In genomic region chr1:153742411-153743142, GRCh38 we compare ENCODE assay signal across 9 cellular contexts. TPM values are rescaled to one million over a fixed set of nuclear protein-coding genes. Genes with fewer than 3 reads are reported as not detected.
A peak's percentile ranks its signal among the peaks of the same experiment; 100 is the strongest.
DNase-seq lines count a peak whose midpoint lies in the region; ATAC-seq, FAIRE-seq and TF ChIP-seq lines count a peak whose summit lies in the region.
"Had no signal": no experiment of that assay in that cellular context is flagged by ENCODE, and none has a peak within 500 bp of the region (broad histone marks: within the 10 kb centered on the region; RNA-seq: fewer than 3 reads in every experiment).

No MANE protein-coding gene starts in this region.

- ATAC-seq in HG03460 (IDR thresholded peaks at IDR 0.05; ENCODE audit: unreplicated experiment) (peak; percentile 73), GM21526 (IDR thresholded peaks at IDR 0.05; ENCODE audit: low FRiP score, unreplicated experiment) (no peak)

- H3K4me3 Mint-ChIP-seq in MCF 10A (ENCODE audit: unreplicated experiment), result no peak overlapping the region

- dilution Hi-C loops in mammary epithelial cell (cut with HindIII; ENCODE audit: low sequenced_read_pairs), result no loop called here

- H3K14ac ChIP-seq in H1 (ENCODE audit: insufficient read length), result no peak overlapping the region

- intact Hi-C loops in MCF 10A (cut with micrococcal nuclease), result no loop called here
- intact Hi-C loops in mammary epithelial cell (cut with micrococcal nuclease), result no loop called here
- intact Hi-C loops in esophagus muscularis mucosa (cut with DNase I), result no loop called here

- H3K36me3 Mint-ChIP-seq in MCF 10A (ENCODE audit: insufficient read depth, unreplicated experiment), result peaks cover 84% of the 10 kb centered on the region

- H3K27ac Mint-ChIP-seq in MCF 10A (ENCODE audit: low read depth, unreplicated experiment), result peak overlapping the region; percentile 4

- H4K8ac ChIP-seq in H1 (ENCODE audit: extremely low read depth, insufficient read depth, low read length), result no peak overlapping the region

- no peak overlapping the region for H3K56ac ChIP-seq in H1 (replicated peaks; ENCODE audit: insufficient read length, low read depth, low read length)

- H3K4me2 ChIP-seq in mammary epithelial cell (ENCODE audit: insufficient read depth, low read depth, low read length), result no peak overlapping the region
- no peak overlapping the region for H3K4me2 ChIP-seq in H1 (ENCODE audit: insufficient read depth in 1 of 2, low read depth in 2 of 2, low read length in 2 of 2)

- peaks cover 23% of the 10 kb centered on the region for H3K36me3 ChIP-seq in mammary epithelial cell (ENCODE audit: insufficient read depth, low read length)
- H3K36me3 ChIP-seq in H1 (ENCODE audit: control insufficient read depth in 2 of 4, insufficient read depth in 4 of 4, low read length in 3 of 4), result peaks cover 9 to 44% (median 29%) of the 10 kb centered on the region in 4 experiments
- H3K36me3 ChIP-seq in tibial nerve, result peaks cover 0 to 87% (median 6%) of the 10 kb centered on the region in 3 donors
- H3K36me3 ChIP-seq in esophagus muscularis mucosa, result peaks cover 38 to 89% (median 77%) of the 10 kb centered on the region in 4 donors

- H3K4me3 ChIP-seq in mammary epithelial cell (replicated peaks in 1 of 3; ENCODE audit: insufficient read depth in 1 of 3, low read depth in 2 of 3, low read length in 3 of 3), result no peak overlapping the region
- no peak overlapping the region for H3K4me3 ChIP-seq in H1 (ENCODE audit: extremely low read depth in 1 of 4, insufficient read depth in 2 of 4, low read depth in 3 of 4, low read length in 4 of 4)
- no peak overlapping the region for H3K4me3 ChIP-seq in tibial nerve
- no peak overlapping the region for H3K4me3 ChIP-seq in esophagus muscularis mucosa

- POLR2A ChIA-PET in MCF 10A (lab: Yijun Ruan, JAX) (interaction anchor here (0.6 to 1.5 kb wide), 9 partner anchors 12 to 248 kb away, joined by 3 to 6 read pairs (median 4); partner anchors contain the start of genes INTS3, RPS27 and SLC27A3), H1 (lab: Charles Lee; ENCODE audit: partially characterized antibody) (interaction anchor here (1.0 to 5.2 kb wide), 9 partner anchors 11 to 248 kb away, joined by 3 to 60 read pairs (median 4); partner anchors contain the start of genes INTS3 and RPS27)

- H2BK120ac ChIP-seq in H1 (replicated peaks; ENCODE audit: low read depth, low read length), result no peak overlapping the region

- CTCF ChIA-PET in MCF 10A (lab: Yijun Ruan, JAX), result interaction anchor here (0.6 to 17.6 kb wide), 7 partner anchors 9 to 67 kb away, joined by 3 to 273 read pairs (median 3); partner anchors contain the start of genes ILF2 and NPR1
- CTCF ChIA-PET in mammary epithelial cell (lab: Charles Lee; ENCODE audit: low non-redundant PET), result no interaction called here
- CTCF ChIA-PET in H1 (lab: Charles Lee; ENCODE audit: partially characterized antibody), result interaction anchor here (0.6 to 2.8 kb wide), 4 partner anchors 11 to 923 kb away, joined by 3 to 9 read pairs (median 4); no protein-coding TSS in a partner anchor

- H3K9ac ChIP-seq in mammary epithelial cell (ENCODE audit: insufficient read depth, low read length) (no peak overlapping the region), H1 (replicated peaks in 1 of 4; ENCODE audit: extremely low read depth in 1 of 4, low read depth in 3 of 4, low read length in 3 of 4) (no peak overlapping the region)
- H3K9ac ChIP-seq: parathyroid adenoma had no signal

- no peak for TF ChIP-seq CTCF in MCF 10A (IDR thresholded peaks at IDR 0.05; ENCODE audit: unreplicated experiment)
- TF ChIP-seq CTCF in mammary epithelial cell (conservative IDR thresholded peaks at IDR 0.05 in 1 of 2, IDR thresholded peaks at IDR 0.05 in 1 of 2; ENCODE audit: extremely low read depth in 1 of 2, insufficient read depth in 1 of 2, low read depth in 1 of 2, low read length in 2 of 2), result no peak
- no peak for TF ChIP-seq CTCF in H1 (IDR thresholded peaks at IDR 0.05; ENCODE audit: control extremely low read depth in 1 of 3, insufficient read depth in 1 of 3, low read depth in 1 of 3, low read length in 3 of 3)
- TF ChIP-seq CTCF in tibial nerve (IDR thresholded peaks at IDR 0.05), result no peak
- no peak for TF ChIP-seq CTCF in esophagus muscularis mucosa (IDR thresholded peaks at IDR 0.05)

- H3K27me3 Mint-ChIP-seq in MCF 10A (ENCODE audit: insufficient read depth, unreplicated experiment), result no peaks in the 10 kb centered on the region

- 0 out of 2 replicates have a peak overlapping the region, but pooled peaks have one; percentile 0 for H2BK12ac ChIP-seq in H1 (ENCODE audit: low read depth, low read length)

- H3K27ac ChIP-seq in mammary epithelial cell (ENCODE audit: insufficient read depth, low read depth, low read length) (no peak overlapping the region), H1 (ENCODE audit: low read depth, low read length) (no peak overlapping the region), tibial nerve (peak overlapping the region in 3 of 4 donors; percentile 19 to 40 (median 31)), esophagus muscularis mucosa (replicated peaks in 1 of 4) (peak overlapping the region in 2 of 4 donors; percentile 32 to 33)
- H3K27ac ChIP-seq: parathyroid adenoma had no signal

- no peaks in the 10 kb centered on the region for H3K79me1 ChIP-seq in H1 (ENCODE audit: low read depth, low read length)

- no peak overlapping the region for H2BK5ac ChIP-seq in H1 (ENCODE audit: low read depth, low read length)

- no peak overlapping the region for H4K5ac ChIP-seq in H1 (ENCODE audit: insufficient read length, low read depth, low read length)

- H4K20me1 ChIP-seq in mammary epithelial cell (ENCODE audit: insufficient read depth, low read length) (no peaks in the 10 kb centered on the region), H1 (replicated peaks in 1 of 2; ENCODE audit: control insufficient read depth in 1 of 2, insufficient read depth in 2 of 2, low read length in 2 of 2) (no peaks in the 10 kb centered on the region)

- BruUV-seq in MCF 10A (replicated peaks; lab: Mats Ljungman, UMichigan), result no TSS peak
- BruUV-seq in mammary epithelial cell (replicated peaks; lab: Mats Ljungman, UMichigan), result no TSS peak

- TF ChIP-seq RAD21 in H1 (IDR thresholded peaks at IDR 0.05 in 1 of 2, conservative IDR thresholded peaks at IDR 0.05 in 1 of 2; ENCODE audit: low read depth in 2 of 2, low read length in 2 of 2), result no peak

- no peak overlapping the region for H2AK5ac ChIP-seq in H1 (ENCODE audit: low read depth, low read length)

- H3K4me1 Mint-ChIP-seq in MCF 10A (ENCODE audit: insufficient read depth, unreplicated experiment), result peaks cover 22% of the 10 kb centered on the region

- no peak overlapping the region for H4K91ac ChIP-seq in H1 (replicated peaks; ENCODE audit: insufficient read length, low read length)

- no peaks in the 10 kb centered on the region; the same call in 1 of the 2 replicates for H3K23me2 ChIP-seq in H1 (ENCODE audit: low read depth, low read length)

- no peak overlapping the region for H2BK20ac ChIP-seq in H1 (ENCODE audit: low read length)

- no peak for DNase-seq in MCF 10A (ENCODE audit: unreplicated experiment)
- no peak for DNase-seq in mammary epithelial cell
- no peak for DNase-seq in H1 (ENCODE audit: low read depth in 1 of 2, low spot score in 2 of 2)
- DNase-seq in tibial nerve (ENCODE audit: low spot score in 2 of 2), result no peak
- no peak for DNase-seq in esophagus muscularis mucosa (ENCODE audit: extremely low spot score)
- DNase-seq in NCI-H2171 treated with DMSO at 0.1 percent for 48 hours (lab: John Stamatoyannopoulos, UW), result no peak

- H3K27me3 ChIP-seq in mammary epithelial cell (ENCODE audit: insufficient read depth, low read length) (no peaks in the 10 kb centered on the region), H1 (replicated peaks in 1 of 4; ENCODE audit: control insufficient read depth in 3 of 4, extremely low read depth in 1 of 4, insufficient read depth in 3 of 4, low read length in 3 of 4) (peaks cover 0 to 2% (median 0%) of the 10 kb centered on the region in 4 experiments; a peak in 1 of 7 replicates), tibial nerve (no peaks in the 10 kb centered on the region), esophagus muscularis mucosa (no peaks in the 10 kb centered on the region)

- WGBS in mammary epithelial cell (ENCODE audit: low coverage, missing lambda C conversion rate), result 77% methylated on average over 5 of the region's 5 CpGs
- WGBS in H1 (ENCODE audit: extremely low coverage in 1 of 2, insufficient coverage in 1 of 2, insufficient read length in 1 of 2, insufficient replicate concordance in 2 of 2, low coverage in 1 of 2, low lambda C conversion rate in 2 of 2, missing lambda C conversion rate in 1 of 2), 2 experiments, result 85% methylated on average over 5 of the region's 5 CpGs; no CpG with 5 or more reads in 1 of the 2 experiments
- 50 to 54% methylated on average over 5 of the region's 5 CpGs for WGBS in tibial nerve, 2 donors
- 61% methylated on average over 5 of the region's 5 CpGs for WGBS in esophagus muscularis mucosa

- H3K4ac ChIP-seq in H1 (replicated peaks; ENCODE audit: insufficient read length, low read depth, low read length), result no peak overlapping the region

- H2AFZ ChIP-seq in mammary epithelial cell (ENCODE audit: low read depth, low read length), result no peak overlapping the region
- H2AFZ ChIP-seq in H1 (ENCODE audit: low read length), result no peak overlapping the region
- H2AFZ ChIP-seq: parathyroid adenoma had no signal

- no peak for TF ChIP-seq EP300 in H1 (IDR thresholded peaks at IDR 0.05; ENCODE audit: borderline replicate concordance in 1 of 2, low read depth in 2 of 2, low read length in 2 of 2)
- no peak for TF ChIP-seq EP300 in tibial nerve (IDR thresholded peaks at IDR 0.05)
- no peak for TF ChIP-seq EP300 in esophagus muscularis mucosa (IDR thresholded peaks at IDR 0.05)

- TF ChIP-seq POLR2A in H1 (IDR thresholded peaks at IDR 0.05; ENCODE audit: control extremely low read depth in 1 of 2, low read depth in 2 of 2, low read length in 2 of 2), result no peak
- no peak for TF ChIP-seq POLR2A in tibial nerve (IDR thresholded peaks at IDR 0.05)
- TF ChIP-seq POLR2A in esophagus muscularis mucosa (IDR thresholded peaks at IDR 0.05; ENCODE audit: low read depth), result no peak

- H3K18ac ChIP-seq in H1 (ENCODE audit: extremely low read depth, low read length), result no peak overlapping the region

- in situ Hi-C loops in mammary epithelial cell (cut with MboI; ENCODE audit: low sequenced_read_pairs in 2 of 2), result loop anchor here in 1 of 2 donors (10.0 kb wide), 1 partner anchor 58 kb away; no protein-coding TSS in a partner anchor

- H3K79me2 ChIP-seq in mammary epithelial cell (ENCODE audit: insufficient read depth, low read length) (no peaks in the 10 kb centered on the region), H1 (ENCODE audit: control insufficient read depth in 1 of 2, insufficient read depth in 2 of 2, low read length in 2 of 2) (peaks cover 0 to 15% of the 10 kb centered on the region in 2 experiments; a peak in 2 of 4 replicates)
- H3K79me2 ChIP-seq: parathyroid adenoma had no signal

- H3K9me3 ChIP-seq in mammary epithelial cell (replicated peaks; ENCODE audit: insufficient read depth, low read length) (no peaks in the 10 kb centered on the region), H1 (ENCODE audit: insufficient read depth in 2 of 2, low read depth in 1 of 2, low read length in 1 of 2) (no peaks in the 10 kb centered on the region), tibial nerve (no peaks in the 10 kb centered on the region), esophagus muscularis mucosa (no peaks in the 10 kb centered on the region)

- H2BK15ac ChIP-seq in H1 (ENCODE audit: low read length), result no peak overlapping the region

- no peaks in the 10 kb centered on the region for H3K9me3 Mint-ChIP-seq in MCF 10A (ENCODE audit: unreplicated experiment)

- no peak for FAIRE-seq in H1 (lab: Jason Lieb, UNC)

- H3K4me1 ChIP-seq in mammary epithelial cell (ENCODE audit: insufficient read depth, low read length), result no peaks in the 10 kb centered on the region
- peaks cover 6 to 46% (median 17%) of the 10 kb centered on the region in 4 experiments; a peak in 6 of 7 replicates for H3K4me1 ChIP-seq in H1 (replicated peaks in 1 of 4; ENCODE audit: control insufficient read depth in 3 of 4, insufficient read depth in 4 of 4, low read length in 3 of 4)
- H3K4me1 ChIP-seq in tibial nerve, result peaks cover 0 to 18% (median 0%) of the 10 kb centered on the region in 4 donors
- peaks cover 3 to 30% (median 15%) of the 10 kb centered on the region in 4 donors for H3K4me1 ChIP-seq in esophagus muscularis mucosa
- H3K4me1 ChIP-seq: parathyroid adenoma had no signal

- H3K23ac ChIP-seq in H1 (ENCODE audit: insufficient read length), result no peak overlapping the region

RNA-seq across cellular contexts. Expression of gene INTS3, which starts 14.7 kb away (rescaled TPM):
- total RNA-seq in MCF 10A (2022) (68.7 and 88.3 TPM in 2 replicates), mammary epithelial cell (10 to 100 TPM; 32.8 to 45.6 TPM), tibial nerve (10 to 100 TPM; 66.6 to 79.5 (median 71.3) TPM), esophagus muscularis mucosa (10 to 100 TPM; 32.3 to 45.5 (median 38.9) TPM)
- polyA plus RNA-seq in mammary epithelial cell (35.5 TPM), H1 (2011; rRNA removed) (86.9 and 93.2 TPM in 2 replicates)
- 99.7 TPM for polyA minus RNA-seq in mammary epithelial cell
- 63.2 and 66.8 TPM in 2 replicates for total RNA-seq in H1 (2021; fragmentation: NEBNext Ultra II Directional; extraction: Animal tissue kit (Norgen Biotek cat#: 25700))
- polyA plus RNA-seq in H1 (2011; cell fraction: cytosol; rRNA removed), result 46.3 TPM
- 184 TPM for polyA plus RNA-seq in H1 (2011; cell fraction: nucleus; rRNA removed)
- 58.2 to 67.1 TPM (median 62.7 TPM) in 4 replicates for polyA plus RNA-seq in H1 (2012, experiment 1 of 2)
- polyA plus RNA-seq in H1 (2012, experiment 2 of 2), result 30.6 TPM
- 36.2 TPM for polyA plus RNA-seq in H1 (2013, experiment 1 of 2)
- polyA plus RNA-seq in H1 (2013, experiment 2 of 2), result 32.5 TPM
- polyA minus RNA-seq in H1 (2011; rRNA and poly(A)+ RNA removed), result 87.6 and 105 TPM in 2 replicates
- polyA minus RNA-seq in H1 (2011; cell fraction: cytosol; rRNA and poly(A)+ RNA removed), result 33.4 TPM
- 71.9 TPM for polyA minus RNA-seq in H1 (2011; cell fraction: nucleus; rRNA and poly(A)+ RNA removed)

RNA-seq across cellular contexts. Expression of gene SLC27A3, which starts 32.6 kb away (rescaled TPM):
- total RNA-seq in MCF 10A (2022) (11.1 and 12.8 TPM in 2 replicates), mammary epithelial cell (10 to 100 TPM in 1 of 2 donors, 1 to 10 TPM in 1; 6.9 to 10.7 TPM), tibial nerve (10 to 100 TPM; 38.5 to 89.4 (median 59.2) TPM), esophagus muscularis mucosa (10 to 100 TPM; 12.9 to 29.5 (median 19.9) TPM)
- polyA plus RNA-seq in mammary epithelial cell (13.6 TPM), H1 (2011; rRNA removed) (40.1 and 51.2 TPM in 2 replicates)
- polyA minus RNA-seq in mammary epithelial cell, result 39.5 TPM
- total RNA-seq in H1 (2021; fragmentation: NEBNext Ultra II Directional; extraction: Animal tissue kit (Norgen Biotek cat#: 25700)), result 29.4 and 39.1 TPM in 2 replicates
- polyA plus RNA-seq in H1 (2011; cell fraction: cytosol; rRNA removed), result 44.7 TPM
- 133 TPM for polyA plus RNA-seq in H1 (2011; cell fraction: nucleus; rRNA removed)
- 42.0 to 62.3 TPM (median 55.1 TPM) in 4 replicates for polyA plus RNA-seq in H1 (2012, experiment 1 of 2)
- 50.1 TPM for polyA plus RNA-seq in H1 (2012, experiment 2 of 2)
- 44.3 TPM for polyA plus RNA-seq in H1 (2013, experiment 1 of 2)
- polyA plus RNA-seq in H1 (2013, experiment 2 of 2), result 41.0 TPM
- 56.9 and 65.2 TPM in 2 replicates for polyA minus RNA-seq in H1 (2011; rRNA and poly(A)+ RNA removed)
- 30.4 TPM for polyA minus RNA-seq in H1 (2011; cell fraction: cytosol; rRNA and poly(A)+ RNA removed)
- polyA minus RNA-seq in H1 (2011; cell fraction: nucleus; rRNA and poly(A)+ RNA removed), result 19.4 TPM

Comparison
In these comparisons a context has a peak if more than half of its experiments do, and no peak if none do; other contexts are left out.
1. H3K27ac ChIP-seq: peak in tibial nerve (3 of 4); none in mammary epithelial cell (single experiment) and H1 (single experiment).